15 cellular contexts compared by ENCODE assay signal in genomic region chr4:123545569-123546122, GRCh38.
A peak's percentile ranks its signal among the peaks of the same experiment; 100 is the strongest.
DNase-seq lines count a peak whose midpoint lies in the region; ATAC-seq, FAIRE-seq and TF ChIP-seq lines count a peak whose summit lies in the region.
"Had no signal": no experiment of that assay in that cellular context is flagged by ENCODE, and none has a peak within 500 bp of the region (broad histone marks: within the 10 kb centered on the region; RNA-seq: fewer than 3 reads in every experiment).

No MANE protein-coding gene starts in this region.

- 19% methylated on average over 2 of the region's 2 CpGs for WGBS in liver
- WGBS in small intestine, 3 donors, result 21 to 34% (median 28%) methylated on average over 2 of the region's 2 CpGs

- H3K36me3 ChIP-seq in colonic mucosa, result no peaks in the 10 kb centered on the region
- no peaks in the 10 kb centered on the region for H3K36me3 ChIP-seq in liver (ENCODE audit: control insufficient read depth in 4 of 4, insufficient read depth in 3 of 4, low read depth in 1 of 4, low read length in 3 of 4)
- H3K36me3 ChIP-seq in small intestine (ENCODE audit: control insufficient read depth in 2 of 2, insufficient read depth in 2 of 2, low read length in 2 of 2), result no peaks in the 10 kb centered on the region
- H3K36me3 ChIP-seq: tibial artery had no signal

- H3K4me1 Mint-ChIP-seq in activated CD4-positive, alpha-beta memory T cell treated with anti-CD3 and anti-CD28 coated beads, Interleukin-2, amount 10 ng/mL, durations not matched to agents 7 days and 5 days, result no peaks in the 10 kb centered on the region
- no peaks in the 10 kb centered on the region for H3K4me1 Mint-ChIP-seq in natural killer cell treated with Interleukin-12 subunit alpha and Interleukin-12 subunit beta and Interleukin-15 and Interleukin-18, amount 100 ng/mL, for 72 hours (ENCODE audit: low read depth in 2 of 2)

- H3K27ac Mint-ChIP-seq in activated CD4-positive, alpha-beta memory T cell treated with anti-CD3 and anti-CD28 coated beads, Interleukin-2, amount 10 ng/mL, durations not matched to agents 7 days and 5 days, result no peak overlapping the region
- no peak overlapping the region for H3K27ac Mint-ChIP-seq in natural killer cell treated with Interleukin-12 subunit alpha and Interleukin-12 subunit beta and Interleukin-15 and Interleukin-18, amount 100 ng/mL, for 72 hours

- no peaks in the 10 kb centered on the region for H3K27me3 ChIP-seq in colonic mucosa
- H3K27me3 ChIP-seq in liver (ENCODE audit: control insufficient read depth in 4 of 4, insufficient read depth in 4 of 4, low read length in 3 of 4), result no peaks in the 10 kb centered on the region
- no peaks in the 10 kb centered on the region for H3K27me3 ChIP-seq in small intestine (ENCODE audit: control insufficient read depth in 2 of 2, insufficient read depth in 2 of 2, low read length in 2 of 2)
- H3K27me3 ChIP-seq: tibial artery had no signal

- intact Hi-C loops in colonic mucosa (cut with DNase I), result no loop called here

- FAIRE-seq in small intestine (lab: Jason Lieb, UNC) (no peak), RCC 7860 (lab: Jason Lieb, UNC) (no peak)

- peaks cover 5% of the 10 kb centered on the region for H3K9me3 Mint-ChIP-seq in activated CD4-positive, alpha-beta memory T cell treated with anti-CD3 and anti-CD28 coated beads, Interleukin-2, amount 10 ng/mL, durations not matched to agents 7 days and 5 days
- peaks cover 6% of the 10 kb centered on the region for H3K9me3 Mint-ChIP-seq in natural killer cell treated with Interleukin-12 subunit alpha and Interleukin-12 subunit beta and Interleukin-15 and Interleukin-18, amount 100 ng/mL, for 72 hours

- ATAC-seq in natural killer cell treated with Interleukin-12 subunit alpha and Interleukin-12 subunit beta and Interleukin-15 and Interleukin-18, amount 100 ng/mL, for 72 hours, result no peak

- peaks cover 2% of the 10 kb centered on the region for H3K36me3 Mint-ChIP-seq in activated CD4-positive, alpha-beta memory T cell treated with anti-CD3 and anti-CD28 coated beads, Interleukin-2, amount 10 ng/mL, durations not matched to agents 7 days and 5 days (ENCODE audit: low read depth)
- peaks cover 5% of the 10 kb centered on the region for H3K36me3 Mint-ChIP-seq in natural killer cell treated with Interleukin-12 subunit alpha and Interleukin-12 subunit beta and Interleukin-15 and Interleukin-18, amount 100 ng/mL, for 72 hours

- H3K27ac ChIP-seq in colonic mucosa, result peak overlapping the region; percentile 83
- peak overlapping the region; percentile 65 to 77 for H3K27ac ChIP-seq in liver (ENCODE audit: low read depth in 1 of 2, low read length in 2 of 2)
- H3K27ac ChIP-seq in small intestine (ENCODE audit: low read depth in 1 of 2, low read length in 1 of 2), result peak overlapping the region; percentile 77 to 92
- H3K27ac ChIP-seq: C4-2B, SK-N-MC, tibial artery had no signal

- TF ChIP-seq CTCF in colonic mucosa (IDR thresholded peaks at IDR 0.05) (no peak), liver (IDR thresholded peaks at IDR 0.05; ENCODE audit: low read depth, low read length, missing input control) (no peak)

- H3K4me1 ChIP-seq in colonic mucosa (peaks cover 12% of the 10 kb centered on the region), liver (ENCODE audit: control insufficient read depth in 4 of 4, insufficient read depth in 4 of 4, low read length in 3 of 4) (peaks cover 0 to 10% (median 5%) of the 10 kb centered on the region in 4 donors), small intestine (ENCODE audit: control insufficient read depth in 2 of 2, insufficient read depth in 1 of 2, low read depth in 1 of 2, low read length in 1 of 2) (peaks cover 2% of the 10 kb centered on the region in 2 donors)

- H3K9me3 ChIP-seq in colonic mucosa (no peaks in the 10 kb centered on the region), liver (ENCODE audit: control insufficient read depth in 4 of 4, low read length in 3 of 4) (no peaks in the 10 kb centered on the region), small intestine (ENCODE audit: control insufficient read depth, low read depth) (no peaks in the 10 kb centered on the region)

- POLR2A ChIA-PET in activated CD4-positive, alpha-beta memory T cell treated with anti-CD3 and anti-CD28 coated beads, Interleukin-2, amount 10 ng/mL, durations not matched to agents 7 days and 5 days (lab: Charles Lee), result no interaction called here

- CTCF ChIA-PET in activated CD4-positive, alpha-beta memory T cell treated with anti-CD3 and anti-CD28 coated beads, Interleukin-2, amount 10 ng/mL, durations not matched to agents 7 days and 5 days (lab: Charles Lee), result no interaction called here

- H3K4me3 ChIP-seq in colonic mucosa, result no peak overlapping the region
- H3K4me3 ChIP-seq in liver (ENCODE audit: low read depth in 1 of 3, low read length in 3 of 3), result peak overlapping the region; percentile 34 to 50 (median 50)
- H3K4me3 ChIP-seq in small intestine (ENCODE audit: low read depth in 1 of 2, low read length in 2 of 2), result no peak overlapping the region
- H3K4me3 ChIP-seq: SK-N-MC, tibial artery had no signal

- TF ChIP-seq RAD21 in liver (IDR thresholded peaks at IDR 0.05), result no peak

- DNase-seq in LoVo (ENCODE audit: low spot score) (peak; percentile 4), colonic mucosa (no peak), small intestine (peak; percentile 56), H4 (ENCODE audit: low spot score) (no peak), RCC 7860 (ENCODE audit: low spot score) (no peak)
- DNase-seq in activated CD4-positive, alpha-beta memory T cell treated with anti-CD3 and anti-CD28 coated beads, Interleukin-2, amount 10 ng/mL, durations not matched to agents 7 days and 5 days, result no peak
- no peak for DNase-seq in natural killer cell treated with Interleukin-12 subunit alpha and Interleukin-12 subunit beta and Interleukin-15 and Interleukin-18, amount 100 ng/mL, for 72 hours (ENCODE audit: low spot score)
- DNase-seq: activated effector memory CD4-positive, alpha-beta T cell treated with anti-CD3 and anti-CD28 coated beads, Interleukin-2, amount 50 U/mL, for 16 hours; foreskin melanocyte; NCI-H1105; stimulated activated CD4-positive, alpha-beta T cell treated with anti-CD3 and anti-CD28 coated beads, Interleukin-2, amount 100 ng/mL, for 48 hours; tibial artery had no signal

- H3K9ac ChIP-seq in colonic mucosa (ENCODE audit: low read depth in 2 of 2, low read length in 2 of 2) (peak overlapping the region in 1 of 2 donors; percentile 56), liver (ENCODE audit: low read depth in 1 of 2, low read length in 2 of 2) (peak overlapping the region in 1 of 2 donors; percentile 48)

- H3K27me3 Mint-ChIP-seq in activated CD4-positive, alpha-beta memory T cell treated with anti-CD3 and anti-CD28 coated beads, Interleukin-2, amount 10 ng/mL, durations not matched to agents 7 days and 5 days, result no peaks in the 10 kb centered on the region
- peaks cover 0 to 3% of the 10 kb centered on the region in 2 donors for H3K27me3 Mint-ChIP-seq in natural killer cell treated with Interleukin-12 subunit alpha and Interleukin-12 subunit beta and Interleukin-15 and Interleukin-18, amount 100 ng/mL, for 72 hours

- no peak overlapping the region for H3K4me3 Mint-ChIP-seq in activated CD4-positive, alpha-beta memory T cell treated with anti-CD3 and anti-CD28 coated beads, Interleukin-2, amount 10 ng/mL, durations not matched to agents 7 days and 5 days
- no peak overlapping the region for H3K4me3 Mint-ChIP-seq in natural killer cell treated with Interleukin-12 subunit alpha and Interleukin-12 subunit beta and Interleukin-15 and Interleukin-18, amount 100 ng/mL, for 72 hours

TF ChIP-seq in liver, 16 proteins besides CTCF, POLR2A, EP300 and RAD21 (continues in another document):
- TF ChIP-seq HNF4G (IDR thresholded peaks at IDR 0.05) (no peak), YY1 (IDR thresholded peaks at IDR 0.05) (no peak), GABPA (IDR thresholded peaks at IDR 0.05 in 1 of 2, conservative IDR thresholded peaks at IDR 0.05 in 1 of 2) (no peak), TAF1 (conservative IDR thresholded peaks at IDR 0.05) (peak; percentile 27), REST (IDR thresholded peaks at IDR 0.05) (no peak), RXRA (IDR thresholded peaks at IDR 0.05) (peak in 1 of 2 donors; percentile 3), HNF4A (conservative IDR thresholded peaks at IDR 0.05) (peak in 1 of 2 donors; percentile 10), NR2F2 (IDR thresholded peaks at IDR 0.05) (no peak), FOXA1 (IDR thresholded peaks at IDR 0.05) (no peak), ATF3 (IDR thresholded peaks at IDR 0.05) (no peak)

Comparison
In these comparisons a context has a peak if more than half of its experiments do, and no peak if none do; other contexts are left out.
1. DNase-seq: peak in LoVo (single experiment) and small intestine (single experiment); none in colonic mucosa (single experiment), H4 (single experiment), activated CD4-positive, alpha-beta memory T cell treated with anti-CD3 and anti-CD28 coated beads, Interleukin-2, amount 10 ng/mL, durations not matched to agents 7 days and 5 days (single experiment), natural killer cell treated with Interleukin-12 subunit alpha and Interleukin-12 subunit beta and Interleukin-15 and Interleukin-18, amount 100 ng/mL, for 72 hours (single experiment) and RCC 7860 (single experiment).
2. H3K4me3 ChIP-seq: peak in liver (3 of 3); none in colonic mucosa (single experiment) and small intestine (0 of 2).
3. Peak in every context shown above with its lines, with median percentiles within 50 percentile points of each other: H3K27ac ChIP-seq.